In the genomic region with DNA sequence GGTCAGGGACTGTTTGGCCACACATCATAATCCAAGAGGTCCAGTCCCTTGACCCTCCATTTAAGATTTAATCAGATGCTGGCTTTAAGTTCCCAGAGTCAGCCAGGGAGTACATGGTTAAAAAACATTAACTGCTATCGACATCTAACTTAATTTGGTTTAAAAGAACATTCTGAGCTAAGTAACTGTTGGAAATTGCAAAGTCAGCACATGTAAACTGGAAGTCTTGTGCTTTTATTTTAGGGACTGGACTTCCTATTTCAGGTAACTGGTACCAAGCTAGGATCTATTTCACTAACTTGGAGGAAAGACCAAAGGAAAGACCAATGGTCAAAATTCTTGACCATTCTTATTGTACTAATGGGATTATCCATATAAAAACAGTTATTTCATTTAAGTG, we compare ENCODE assay signal across 30 cellular contexts.
"Had no signal": no experiment of that assay in that cellular context is flagged by ENCODE, and none has a peak within 500 bp of the region (broad histone marks: within the 10 kb centered on the region; RNA-seq: fewer than 3 reads in every experiment).

No MANE protein-coding gene starts in this region.

- H3K27ac Mint-ChIP-seq: activated B cell treated with CpG ODN at 0.5 μM for 24 hours; activated CD8-positive, alpha-beta T cell treated with anti-CD3 and anti-CD28 coated beads for 36 hours; activated naive CD4-positive, alpha-beta T cell treated with anti-CD3 and anti-CD28 coated beads for 36 hours; activated naive CD4-positive, alpha-beta T cell treated with anti-CD3 and anti-CD28 coated beads, Interleukin-2, amount 50 U/mL, for 24 hours; activated naive CD8-positive, alpha-beta T cell treated with anti-CD3 and anti-CD28 coated beads for 36 hours; activated naive CD8-positive, alpha-beta T cell treated with anti-CD3 and anti-CD28 coated beads, Interleukin-2, amount 50 U/mL, for 24 hours; activated T-helper 2 cell treated with anti-CD3 and anti-CD28 coated beads, Interferon-gamma antibody, Interleukin-2, Interleukin-4, amounts not matched to agents 10 μg/mL and 5 μg/mL and 100 μg/mL, durations not matched to agents 14 hours and 24 hours and 36 hours; T-helper 1 cell treated with Interleukin-12 subunit alpha and Interleukin-12 subunit beta and Interleukin-4 antibody, amounts not matched to agents 30 μg/mL and 1 μg/mL, for 36 hours; T-helper 2 cell treated with Interferon-gamma antibody and Interleukin-4, amounts not matched to agents 5 μg/mL and 100 μg/mL, for 36 hours had no signal

- DNase-seq: activated B cell treated with CpG ODN at 0.5 μM for 24 hours; activated CD4-positive, alpha-beta T cell treated with anti-CD3 and anti-CD28 coated beads for 48 hours; activated CD4-positive, alpha-beta T cell treated with anti-CD3 and anti-CD28 coated beads, Interleukin-2, amount 50 U/mL, for 1 hour; activated CD4-positive, alpha-beta T cell treated with anti-CD3 and anti-CD28 coated beads, Interleukin-2, amount 50 U/mL, for 48 hours; activated CD8-positive, alpha-beta memory T cell treated with anti-CD3 and anti-CD28 coated beads for 24 hours; activated CD8-positive, alpha-beta T cell treated with anti-CD3 and anti-CD28 coated beads for 36 hours; activated effector memory CD4-positive, alpha-beta T cell treated with anti-CD3 and anti-CD28 coated beads, Interleukin-2, amount 50 U/mL, for 16 hours; activated naive CD4-positive, alpha-beta T cell treated with anti-CD3 and anti-CD28 coated beads for 36 hours; activated naive CD8-positive, alpha-beta T cell treated with anti-CD3 and anti-CD28 coated beads for 36 hours; activated naive CD8-positive, alpha-beta T cell treated with anti-CD3 and anti-CD28 coated beads, Interleukin-2, amount 50 U/mL, for 24 hours; activated T-cell treated with anti-CD3 and anti-CD28 coated beads, Interleukin-2, amount 50 U/mL, for 4 hours; adrenal gland; amygdala; aorta; body of pancreas; caudate nucleus; cortex of kidney; effector CD8-positive, alpha-beta T cell; esophagus squamous epithelium; foreskin melanocyte; T-cell; T1000; WERI-Rb-1 had no signal

- H3K9me3 ChIP-seq: adrenal gland, body of pancreas, esophagus squamous epithelium, gastroesophageal sphincter had no signal

- ATAC-seq: activated CD4-positive, CD25-positive, alpha-beta regulatory T cell treated with anti-CD3 and anti-CD28 coated beads, Interleukin-2, amount 50 U/mL, for 24 hours; activated CD8-positive, alpha-beta T cell treated with anti-CD3 and anti-CD28 coated beads for 36 hours; activated naive CD8-positive, alpha-beta T cell treated with anti-CD3 and anti-CD28 coated beads, Interleukin-2, amount 50 U/mL, for 24 hours; activated T-cell treated with anti-CD3 and anti-CD28 coated beads, Interleukin-2, amount 50 U/mL, for 4 hours; body of pancreas; gastroesophageal sphincter; T-cell had no signal

- H3K27me3 Mint-ChIP-seq: activated B cell treated with CpG ODN at 0.5 μM for 24 hours; activated CD8-positive, alpha-beta T cell treated with anti-CD3 and anti-CD28 coated beads for 36 hours; activated naive CD4-positive, alpha-beta T cell treated with anti-CD3 and anti-CD28 coated beads, Interleukin-2, amount 50 U/mL, for 24 hours; activated naive CD8-positive, alpha-beta T cell treated with anti-CD3 and anti-CD28 coated beads for 36 hours; activated naive CD8-positive, alpha-beta T cell treated with anti-CD3 and anti-CD28 coated beads, Interleukin-2, amount 50 U/mL, for 24 hours; T-cell had no signal

- H3K9me3 Mint-ChIP-seq: activated B cell treated with CpG ODN at 0.5 μM for 24 hours; activated CD8-positive, alpha-beta T cell treated with anti-CD3 and anti-CD28 coated beads for 36 hours; activated naive CD4-positive, alpha-beta T cell treated with anti-CD3 and anti-CD28 coated beads for 36 hours; activated naive CD4-positive, alpha-beta T cell treated with anti-CD3 and anti-CD28 coated beads, Interleukin-2, amount 50 U/mL, for 24 hours; activated naive CD8-positive, alpha-beta T cell treated with anti-CD3 and anti-CD28 coated beads for 36 hours; activated naive CD8-positive, alpha-beta T cell treated with anti-CD3 and anti-CD28 coated beads, Interleukin-2, amount 50 U/mL, for 24 hours; activated T-cell treated with anti-CD3 and anti-CD28 coated beads, Interleukin-2, amount 50 U/mL, for 4 hours; activated T-helper 2 cell treated with anti-CD3 and anti-CD28 coated beads, Interferon-gamma antibody, Interleukin-2, Interleukin-4, amounts not matched to agents 10 μg/mL and 5 μg/mL and 100 μg/mL, durations not matched to agents 14 hours and 24 hours and 36 hours; T-cell; T-helper 1 cell treated with Interleukin-12 subunit alpha and Interleukin-12 subunit beta and Interleukin-4 antibody, amounts not matched to agents 30 μg/mL and 1 μg/mL, for 36 hours; T-helper 2 cell treated with Interferon-gamma antibody and Interleukin-4, amounts not matched to agents 5 μg/mL and 100 μg/mL, for 36 hours had no signal

- H3K4me3 ChIP-seq: adrenal gland, body of pancreas, esophagus squamous epithelium, gastroesophageal sphincter had no signal

- H3K27ac ChIP-seq: adrenal gland, body of pancreas, epithelial cell of prostate, esophagus squamous epithelium, gastroesophageal sphincter, WERI-Rb-1 had no signal

- H3K4me1 ChIP-seq: body of pancreas, esophagus squamous epithelium, gastroesophageal sphincter had no signal

- H3K27me3 ChIP-seq: adrenal gland, body of pancreas, esophagus squamous epithelium, gastroesophageal sphincter had no signal

- H3K4me3 Mint-ChIP-seq: activated B cell treated with CpG ODN at 0.5 μM for 24 hours; activated CD8-positive, alpha-beta T cell treated with anti-CD3 and anti-CD28 coated beads for 36 hours; activated naive CD4-positive, alpha-beta T cell treated with anti-CD3 and anti-CD28 coated beads for 36 hours; activated naive CD4-positive, alpha-beta T cell treated with anti-CD3 and anti-CD28 coated beads, Interleukin-2, amount 50 U/mL, for 24 hours; activated naive CD8-positive, alpha-beta T cell treated with anti-CD3 and anti-CD28 coated beads for 36 hours; activated naive CD8-positive, alpha-beta T cell treated with anti-CD3 and anti-CD28 coated beads, Interleukin-2, amount 50 U/mL, for 24 hours; activated T-cell treated with anti-CD3 and anti-CD28 coated beads, Interleukin-2, amount 50 U/mL, for 4 hours; T-cell; T-helper 1 cell treated with Interleukin-12 subunit alpha and Interleukin-12 subunit beta and Interleukin-4 antibody, amounts not matched to agents 30 μg/mL and 1 μg/mL, for 36 hours; T-helper 2 cell treated with Interferon-gamma antibody and Interleukin-4, amounts not matched to agents 5 μg/mL and 100 μg/mL, for 36 hours had no signal
